Comparison of ENCODE assay signal across 9 cellular contexts in the genomic region with DNA sequence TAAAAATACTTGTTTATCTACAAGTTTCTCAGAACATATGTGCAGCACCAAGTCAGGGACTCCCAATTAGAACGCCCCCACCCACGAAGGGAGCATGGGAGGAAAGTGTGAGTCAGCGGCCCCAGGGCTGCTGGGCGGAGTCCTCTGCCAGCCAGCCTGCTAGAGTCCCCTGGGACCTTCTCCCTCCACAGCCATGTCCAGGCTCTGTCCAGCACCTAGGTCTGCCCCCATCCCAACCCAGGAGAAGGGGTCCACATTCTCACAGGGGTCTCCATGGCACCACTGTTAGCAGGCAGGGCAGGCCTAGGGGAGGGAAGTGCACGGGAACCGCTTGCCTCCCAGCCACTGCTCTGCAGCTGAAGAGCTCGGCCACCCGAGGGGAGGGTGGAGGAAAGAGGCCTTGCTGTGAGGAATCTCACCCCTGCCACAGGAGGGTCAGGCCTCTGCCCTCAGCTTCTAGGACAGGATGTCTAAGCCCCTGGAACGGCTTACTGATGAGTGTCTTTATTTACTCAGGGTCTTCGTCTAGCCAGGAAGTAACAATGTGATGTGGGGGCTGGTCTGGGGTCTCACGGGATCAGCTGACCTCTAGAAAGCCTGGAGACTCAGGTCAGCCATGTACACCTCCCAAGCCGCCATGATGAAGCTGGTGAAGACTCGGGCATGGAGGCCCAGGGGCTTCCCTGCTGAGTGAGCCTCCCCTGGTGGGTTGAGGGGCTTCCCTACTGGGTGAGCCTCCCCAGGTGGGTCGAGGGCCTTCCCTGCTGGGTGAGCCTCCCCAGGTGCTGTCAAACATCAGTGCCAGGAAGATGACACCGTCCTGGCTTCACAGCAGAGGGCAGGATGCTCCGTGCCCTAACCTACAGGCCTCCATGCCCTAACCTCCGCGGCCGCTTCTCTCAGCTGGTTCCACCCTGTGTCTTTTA.
DNase-seq lines count a peak whose midpoint lies in the region; ATAC-seq and TF ChIP-seq lines count a peak whose summit lies in the region.
"Had no signal": no experiment of that assay in that cellular context is flagged by ENCODE, and none has a peak within 500 bp of the region (broad histone marks: within the 10 kb centered on the region; RNA-seq: fewer than 3 reads in every experiment).

No MANE protein-coding gene starts in this region.

- peaks cover 13% of the 10 kb centered on the region for H3K27me3 ChIP-seq in foreskin keratinocyte
- H3K27me3 ChIP-seq: thyroid gland had no signal

- H3K27ac ChIP-seq in foreskin keratinocyte, result no peak overlapping the region
- H3K27ac ChIP-seq: thyroid gland had no signal

- no peak for TF ChIP-seq CTCF in foreskin keratinocyte (conservative IDR thresholded peaks at IDR 0.05)

- H3K4me1 ChIP-seq in foreskin keratinocyte, result no peaks in the 10 kb centered on the region
- H3K4me1 ChIP-seq: thyroid gland had no signal

- ATAC-seq in foreskin keratinocyte (peak; percentile 6), GM21619 (IDR thresholded peaks at IDR 0.05; ENCODE audit: unreplicated experiment) (no peak)

- DNase-seq in NCI-H345 (lab: John Stamatoyannopoulos, UW), result peak; percentile 48
- no peak for DNase-seq in NCI-H345 treated with DMSO at 0.1 percent for 48 hours (lab: John Stamatoyannopoulos, UW; ENCODE audit: unreplicated experiment)
- peak; percentile 13 to 24 for DNase-seq in activated CD4-positive, alpha-beta T cell treated with anti-CD3 and anti-CD28 coated beads, Interleukin-2, amount 50 U/mL, for 4 hours
- DNase-seq in foreskin keratinocyte, result no peak
- DNase-seq in stimulated activated CD8-positive, alpha-beta memory T cell treated with anti-CD3 and anti-CD28 coated beads, Interleukin-15, amount 100 ng/mL, for 48 hours (ENCODE audit: low read depth in 2 of 2), result peak; percentile 21 to 31
- no peak for DNase-seq in NCI-H1930 (lab: John Stamatoyannopoulos, UW)
- DNase-seq in NCI-H1436 (lab: John Stamatoyannopoulos, UW), result no peak
- DNase-seq: thyroid gland had no signal

Comparison
In these comparisons a context has a peak if more than half of its experiments do, and no peak if none do; other contexts are left out.
1. DNase-seq: peak in NCI-H345 (single experiment), activated CD4-positive, alpha-beta T cell treated with anti-CD3 and anti-CD28 coated beads, Interleukin-2, amount 50 U/mL, for 4 hours (2 of 2) and stimulated activated CD8-positive, alpha-beta memory T cell treated with anti-CD3 and anti-CD28 coated beads, Interleukin-15, amount 100 ng/mL, for 48 hours (2 of 2); none in NCI-H345 treated with DMSO at 0.1 percent for 48 hours (single experiment), foreskin keratinocyte (0 of 2), NCI-H1930 (0 of 2) and NCI-H1436 (single experiment).